8 cellular contexts compared by ENCODE assay signal in genomic region chr1:207499573-207499972, GRCh38. TPM values are rescaled to one million over a fixed set of nuclear protein-coding genes. Genes with fewer than 3 reads are reported as not detected.
DNase-seq lines count a peak whose midpoint lies in the region; ATAC-seq and TF ChIP-seq lines count a peak whose summit lies in the region.

No MANE protein-coding gene starts in this region.

- POLR2A ChIA-PET in activated naive CD8-positive, alpha-beta T cell treated with anti-CD3 and anti-CD28 coated beads, Interleukin-2, amount 10 ng/mL, durations not matched to agents 7 days and 5 days (lab: Charles Lee): no interaction called here

- H3K27me3 ChIP-seq in cardiac muscle cell: peaks cover 88% of the 10 kb centered on the region

- no peaks in the 10 kb centered on the region for H3K36me3 ChIP-seq in cardiac muscle cell

- H3K27ac ChIP-seq in cardiac muscle cell: no peak overlapping the region

- DNase-seq in AG10803 (ENCODE audit: low read depth): peak; percentile 68
- peak; percentile 44 for DNase-seq in NCI-H146 (lab: John Stamatoyannopoulos, UW)
- DNase-seq in SW480 (ENCODE audit: low spot score): peak; percentile 81
- peak; percentile 57 for DNase-seq in activated naive CD8-positive, alpha-beta T cell treated with anti-CD3 and anti-CD28 coated beads, Interleukin-2, amount 10 ng/mL, durations not matched to agents 7 days and 5 days
- peak; percentile 70 to 84 for DNase-seq in cardiac muscle cell (ENCODE audit: low read depth in 1 of 2, low spot score in 1 of 2)
- peak; percentile 33 for DNase-seq in pulmonary artery endothelial cell (ENCODE audit: low read depth, low spot score)
- no peak for DNase-seq in occipital lobe (lab: John Stamatoyannopoulos, UW)

- no peak overlapping the region for H3K4me3 ChIP-seq in AG10803 (ENCODE audit: low read length)
- no peak overlapping the region for H3K4me3 ChIP-seq in cardiac muscle cell

- H3K27ac Mint-ChIP-seq in activated naive CD8-positive, alpha-beta T cell treated with anti-CD3 and anti-CD28 coated beads, Interleukin-2, amount 10 ng/mL, durations not matched to agents 7 days and 5 days: no peak overlapping the region

- no peaks in the 10 kb centered on the region for H3K9me3 ChIP-seq in cardiac muscle cell (ENCODE audit: low read depth)

- TF ChIP-seq CTCF in AG10803 (conservative IDR thresholded peaks at IDR 0.05; ENCODE audit: low read length) (peak; percentile 84), cardiac muscle cell (IDR thresholded peaks at IDR 0.05; ENCODE audit: low read depth, low read length) (peak; percentile 74)

- H3K4me1 Mint-ChIP-seq in activated naive CD8-positive, alpha-beta T cell treated with anti-CD3 and anti-CD28 coated beads, Interleukin-2, amount 10 ng/mL, durations not matched to agents 7 days and 5 days: peaks cover 10% of the 10 kb centered on the region

- no peaks in the 10 kb centered on the region for H3K4me1 ChIP-seq in cardiac muscle cell (ENCODE audit: low read depth)

- peak; percentile 35 for ATAC-seq in GM21367 (IDR thresholded peaks at IDR 0.05; ENCODE audit: unreplicated experiment)
- peak; percentile 83 for ATAC-seq in activated naive CD8-positive, alpha-beta T cell treated with anti-CD3 and anti-CD28 coated beads, Interleukin-2, amount 10 ng/mL, durations not matched to agents 7 days and 5 days (ENCODE audit: low read depth)

- no peaks in the 10 kb centered on the region for H3K36me3 Mint-ChIP-seq in activated naive CD8-positive, alpha-beta T cell treated with anti-CD3 and anti-CD28 coated beads, Interleukin-2, amount 10 ng/mL, durations not matched to agents 7 days and 5 days

- no peak overlapping the region for H3K4me3 Mint-ChIP-seq in activated naive CD8-positive, alpha-beta T cell treated with anti-CD3 and anti-CD28 coated beads, Interleukin-2, amount 10 ng/mL, durations not matched to agents 7 days and 5 days

- H3K9me3 Mint-ChIP-seq in activated naive CD8-positive, alpha-beta T cell treated with anti-CD3 and anti-CD28 coated beads, Interleukin-2, amount 10 ng/mL, durations not matched to agents 7 days and 5 days: no peaks in the 10 kb centered on the region

- peaks cover 45% of the 10 kb centered on the region for H3K27me3 Mint-ChIP-seq in activated naive CD8-positive, alpha-beta T cell treated with anti-CD3 and anti-CD28 coated beads, Interleukin-2, amount 10 ng/mL, durations not matched to agents 7 days and 5 days

RNA-seq across cellular contexts. Expression of gene CR1, which starts 3.6 kb away (rescaled TPM):
- 10 to 100 TPM; 10.9 to 12.2 TPM for total RNA-seq in activated naive CD8-positive, alpha-beta T cell treated with anti-CD3 and anti-CD28 coated beads, Interleukin-2, amount 10 ng/mL, durations not matched to agents 7 days and 5 days
- total RNA-seq in cardiac muscle cell (not detected in 2 replicates), pulmonary artery endothelial cell (not detected in 2 replicates), occipital lobe (0.31 TPM)
- not detected in 2 replicates for polyA plus RNA-seq in cardiac muscle cell

RNA-seq across cellular contexts. Expression of gene CR2, which starts 45.4 kb away (rescaled TPM):
- total RNA-seq in activated naive CD8-positive, alpha-beta T cell treated with anti-CD3 and anti-CD28 coated beads, Interleukin-2, amount 10 ng/mL, durations not matched to agents 7 days and 5 days: 1 to 10 TPM; 2.9 to 3.5 TPM
- total RNA-seq in cardiac muscle cell (0.04 TPM in 1 of 2 replicates, not detected in the other), pulmonary artery endothelial cell (not detected in 2 replicates), occipital lobe (not detected)
- polyA plus RNA-seq in cardiac muscle cell: not detected in 2 replicates
